Comparison of ENCODE assay signal across 1 cellular context in the genomic region with DNA sequence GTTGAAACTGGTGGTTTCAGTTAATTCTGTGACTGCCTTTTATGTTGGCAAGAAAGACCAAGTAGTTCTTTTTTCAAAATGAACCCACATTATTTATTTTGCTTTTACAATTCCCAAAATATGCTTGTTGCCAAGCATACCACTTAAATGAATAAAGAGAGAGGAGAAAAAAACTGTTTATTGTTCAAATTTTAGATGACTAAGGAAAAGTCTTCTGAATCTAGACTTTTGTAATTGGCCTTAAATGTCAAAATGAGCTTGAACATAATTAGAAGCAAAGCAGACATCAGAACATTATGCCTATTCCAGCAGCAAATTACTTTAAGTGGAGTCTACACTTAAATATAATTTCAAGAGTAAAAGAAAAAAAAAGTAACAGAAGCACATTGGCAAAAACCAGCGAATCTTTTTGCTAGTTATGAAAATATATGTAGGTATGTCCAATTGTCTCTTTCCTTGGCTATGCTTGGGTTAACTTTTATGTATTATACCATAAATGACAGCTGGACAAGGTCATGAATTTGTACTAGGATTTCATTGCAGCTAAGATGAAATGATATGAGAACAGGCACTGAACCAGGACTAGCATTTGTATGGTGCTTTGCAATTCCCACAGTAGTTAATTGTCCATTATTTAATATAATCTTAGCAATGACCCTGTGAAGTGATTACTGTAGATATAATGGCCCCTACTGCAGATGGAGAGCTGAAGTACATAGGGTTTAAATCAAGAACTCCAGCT.
TF ChIP-seq lines count a peak whose summit lies in the region.

No MANE protein-coding gene starts in this region.

TF ChIP-seq in IMR-90, 13 proteins besides CTCF, POLR2A, EP300 and RAD21:
- TF ChIP-seq NFE2L2 (IDR thresholded peaks at IDR 0.05; ENCODE audit: low read depth, low read length) (no peak), MAFK (IDR thresholded peaks at IDR 0.05; ENCODE audit: low read depth, low read length) (peak; percentile 46), MXI1 (IDR thresholded peaks at IDR 0.05; ENCODE audit: borderline replicate concordance, low read depth, low read length) (no peak), FOS (IDR thresholded peaks at IDR 0.05; ENCODE audit: low read depth, low read length) (no peak), RFX5 (IDR thresholded peaks at IDR 0.05; ENCODE audit: low read depth, low read length) (no peak), ELK1 (IDR thresholded peaks at IDR 0.05; ENCODE audit: borderline replicate concordance, low read depth, low read length) (no peak), MAZ (IDR thresholded peaks at IDR 0.05; ENCODE audit: borderline replicate concordance, low read depth, low read length) (no peak), BHLHE40 (IDR thresholded peaks at IDR 0.05; ENCODE audit: low read depth, low read length) (no peak)
- TF ChIP-seq, protein P1, sequence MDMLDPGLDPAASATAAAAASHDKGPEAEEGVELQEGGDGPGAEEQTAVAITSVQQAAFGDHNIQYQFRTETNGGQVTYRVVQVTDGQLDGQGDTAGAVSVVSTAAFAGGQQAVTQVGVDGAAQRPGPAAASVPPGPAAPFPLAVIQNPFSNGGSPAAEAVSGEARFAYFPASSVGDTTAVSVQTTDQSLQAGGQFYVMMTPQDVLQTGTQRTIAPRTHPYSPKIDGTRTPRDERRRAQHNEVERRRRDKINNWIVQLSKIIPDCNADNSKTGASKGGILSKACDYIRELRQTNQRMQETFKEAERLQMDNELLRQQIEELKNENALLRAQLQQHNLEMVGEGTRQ (IDR thresholded peaks at IDR 0.05; ENCODE audit: low read depth, low read length) = no peak
